Comparison of ENCODE assay signal across 11 cellular contexts in the genomic region with DNA sequence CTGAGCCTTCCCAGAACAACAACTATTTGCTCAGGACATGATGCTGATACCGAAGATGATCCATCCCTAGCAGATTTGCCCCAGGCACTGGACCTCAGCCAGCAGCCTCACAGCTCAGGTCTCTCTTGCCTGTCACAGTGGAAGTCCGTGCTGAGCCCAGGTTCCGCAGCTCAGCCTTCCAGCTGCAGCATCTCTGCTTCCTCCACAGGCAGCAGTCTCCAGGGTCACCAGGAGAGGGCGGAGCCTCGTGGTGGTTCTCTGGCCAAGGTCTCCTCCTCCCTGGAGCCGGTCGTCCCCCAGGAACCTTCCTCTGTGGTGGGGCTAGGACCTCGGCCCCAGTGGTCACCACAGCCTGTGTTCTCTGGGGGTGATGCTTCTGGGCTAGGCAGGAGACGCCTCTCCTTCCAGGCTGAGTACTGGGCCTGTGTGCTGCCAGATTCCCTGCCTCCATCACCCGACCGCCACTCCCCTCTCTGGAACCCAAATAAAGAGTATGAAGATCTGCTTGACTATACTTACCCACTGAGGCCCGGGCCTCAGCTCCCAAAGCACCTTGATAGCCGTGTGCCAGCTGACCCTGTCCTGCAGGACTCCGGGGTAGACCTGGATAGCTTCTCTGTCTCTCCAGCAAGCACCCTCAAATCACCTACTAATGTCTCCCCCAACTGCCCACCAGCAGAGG. TPM values are rescaled to one million over a fixed set of nuclear protein-coding genes. Genes with fewer than 3 reads are reported as not detected.
A peak's percentile ranks its signal among the peaks of the same experiment; 100 is the strongest.
DNase-seq lines count a peak whose midpoint lies in the region; ATAC-seq and TF ChIP-seq lines count a peak whose summit lies in the region.
"Had no signal": no experiment of that assay in that cellular context is flagged by ENCODE, and none has a peak within 500 bp of the region (broad histone marks: within the 10 kb centered on the region; RNA-seq: fewer than 3 reads in every experiment).

No MANE protein-coding gene starts in this region.

- H4K8ac ChIP-seq in mesendoderm (ENCODE audit: low read depth, low read length), result no peak overlapping the region

- no peak overlapping the region for H2BK120ac ChIP-seq in mesendoderm (ENCODE audit: low read depth, low read length)

- no peaks in the 10 kb centered on the region for H3K27me3 Mint-ChIP-seq in CD4-positive, alpha-beta memory T cell
- no peaks in the 10 kb centered on the region for H3K27me3 Mint-ChIP-seq in brain

- no peak overlapping the region for H3K9ac ChIP-seq in mesendoderm (ENCODE audit: low read length)

- peak overlapping the region in 4 of 7 donors; percentile 21 to 44 (median 38) for H3K27ac Mint-ChIP-seq in CD4-positive, alpha-beta memory T cell
- H3K27ac Mint-ChIP-seq in brain, result peak overlapping the region in 3 of 5 experiments; percentile 89 to 93 (median 90)

- H3K36me3 Mint-ChIP-seq in CD4-positive, alpha-beta memory T cell, result peaks cover 9 to 57% of the 10 kb centered on the region in 2 donors
- H3K36me3 Mint-ChIP-seq in brain, result peaks cover 41% of the 10 kb centered on the region

- ATAC-seq in left colon, result no peak

- H3K4me1 ChIP-seq in CD4-positive, alpha-beta memory T cell (ENCODE audit: insufficient read depth, low read length), result peaks cover 19% of the 10 kb centered on the region
- H3K4me1 ChIP-seq in mesendoderm (ENCODE audit: control insufficient read depth, low read depth, low read length), result no peaks in the 10 kb centered on the region

- no peak overlapping the region for H3K4me3 ChIP-seq in CD4-positive, alpha-beta memory T cell (ENCODE audit: low read length in 2 of 2)
- H3K4me3 ChIP-seq in mesendoderm (ENCODE audit: low read length), result no peak overlapping the region
- H3K4me3 ChIP-seq: skin epidermis, upper lobe of left lung had no signal

- no peak overlapping the region for H3K4me3 Mint-ChIP-seq in CD4-positive, alpha-beta memory T cell
- no peak overlapping the region for H3K4me3 Mint-ChIP-seq in brain

- no peak overlapping the region for H3K18ac ChIP-seq in mesendoderm (ENCODE audit: low read length)

- no peak for DNase-seq in CD4-positive, alpha-beta memory T cell
- DNase-seq in HuH-7 (ENCODE audit: low spot score), result peak; percentile 60
- peak; percentile 40 for DNase-seq in mesendoderm
- no peak for DNase-seq in NCI-H69 (lab: John Stamatoyannopoulos, UW)
- no peak for DNase-seq in left colon
- DNase-seq in stimulated activated CD4-positive, alpha-beta T cell treated with anti-CD3 and anti-CD28 coated beads, Interleukin-1b, Interleukin-23, amount 100 ng/mL, for 48 hours, result no peak
- no peak for DNase-seq in NCI-H187 (lab: John Stamatoyannopoulos, UW)
- DNase-seq: NCI-H524 treated with DMSO at 0.1 percent for 48 hours, upper lobe of left lung had no signal

- H3K79me2 ChIP-seq in mesendoderm (ENCODE audit: control insufficient read depth, insufficient read depth, low read length), result no peaks in the 10 kb centered on the region

- no peak overlapping the region for H3K56ac ChIP-seq in mesendoderm (ENCODE audit: low read length)

- no peaks in the 10 kb centered on the region for H3K9me3 ChIP-seq in CD4-positive, alpha-beta memory T cell (ENCODE audit: control insufficient read depth in 1 of 2, low read length in 2 of 2)
- H3K9me3 ChIP-seq: upper lobe of left lung had no signal

- peak in 1 of 2 experiments; percentile 14 for TF ChIP-seq CTCF in brain (conservative IDR thresholded peaks at IDR 0.05)

- H3K27ac ChIP-seq in CD4-positive, alpha-beta memory T cell (ENCODE audit: low read depth, low read length), result no peak overlapping the region
- no peak overlapping the region for H3K27ac ChIP-seq in mesendoderm (ENCODE audit: low read depth, low read length)

- no CpG with 5 or more reads among the region's 14 CpGs for WGBS in mesendoderm (ENCODE audit: extremely low coverage, insufficient coverage, low lambda C conversion rate)

- peaks cover 0 to 3% (median 0%) of the 10 kb centered on the region in 8 donors for H3K9me3 Mint-ChIP-seq in CD4-positive, alpha-beta memory T cell
- no peaks in the 10 kb centered on the region for H3K9me3 Mint-ChIP-seq in brain

- CTCF ChIA-PET in CD4-positive, alpha-beta memory T cell (lab: Charles Lee; ENCODE audit: partially characterized antibody), result interaction anchor here (11.0 kb wide), 1 partner anchor 16 kb away, joined by 65 read pairs; a partner anchor contains a TSS

- H3K4me1 Mint-ChIP-seq in CD4-positive, alpha-beta memory T cell, result peaks cover 5 to 31% (median 22%) of the 10 kb centered on the region in 4 donors
- H3K4me1 Mint-ChIP-seq in brain, result peaks cover 37% of the 10 kb centered on the region

- no peak overlapping the region for H3K23ac ChIP-seq in mesendoderm (ENCODE audit: low read length)

- POLR2A ChIA-PET in CD4-positive, alpha-beta memory T cell (lab: Charles Lee; ENCODE audit: partially characterized antibody), result interaction anchor here (1.1 to 1.8 kb wide), 2 partner anchors 9 to 58 kb away, joined by 3 to 7 read pairs; a partner anchor contains a TSS

- H2BK15ac ChIP-seq in mesendoderm (replicated peaks; ENCODE audit: low read depth), result no peak overlapping the region

- no peak overlapping the region for H3K4me2 ChIP-seq in mesendoderm (ENCODE audit: low read length)

- H2BK5ac ChIP-seq in mesendoderm (ENCODE audit: low read length), result no peak overlapping the region

- H3K27me3 ChIP-seq in CD4-positive, alpha-beta memory T cell (ENCODE audit: insufficient read depth, low read length), result no peaks in the 10 kb centered on the region
- no peaks in the 10 kb centered on the region for H3K27me3 ChIP-seq in mesendoderm (ENCODE audit: insufficient read depth, low read length, poor library complexity)
- H3K27me3 ChIP-seq: upper lobe of left lung had no signal

- no peak overlapping the region for H3K4ac ChIP-seq in mesendoderm (ENCODE audit: low read depth, low read length)

- no peak overlapping the region for H4K5ac ChIP-seq in mesendoderm (ENCODE audit: low read length)

- peaks cover 3% of the 10 kb centered on the region for H3K79me1 ChIP-seq in mesendoderm (ENCODE audit: low read length)

- peaks cover 31% of the 10 kb centered on the region for H3K36me3 ChIP-seq in CD4-positive, alpha-beta memory T cell (ENCODE audit: insufficient read depth, low read length)
- H3K36me3 ChIP-seq in mesendoderm (ENCODE audit: control insufficient read depth, insufficient read depth, low read length), result peaks cover 3% of the 10 kb centered on the region

- intact Hi-C loops in CD4-positive, alpha-beta memory T cell (cut with micrococcal nuclease), result no loop called here
- intact Hi-C loops in left colon (cut with DNase I, micrococcal nuclease), result loop anchor here in 1 of 2 donors (10.0 kb wide), 1 partner anchor 53 kb away; no protein-coding TSS in a partner anchor

- H2AK5ac ChIP-seq in mesendoderm (ENCODE audit: low read length), result no peak overlapping the region

RNA-seq across cellular contexts. Expression of a gene that starts 15.4 kb away (rescaled TPM):
- total RNA-seq in CD4-positive, alpha-beta memory T cell, result 10 to 100 TPM; 57.7 to 59.9 TPM
- 10 to 100 TPM; 19.9 to 28.4 TPM for polyA plus RNA-seq in CD4-positive, alpha-beta memory T cell
- polyA plus RNA-seq in brain (ENCODE audit: insufficient read depth, low read depth, low replicate concordance), result 15.2 TPM
- polyA plus RNA-seq in mesendoderm (2013, experiment 1 of 2), result 9.3 TPM
- polyA plus RNA-seq in mesendoderm (2013, experiment 2 of 2), result 9.4 TPM
- total RNA-seq in left colon, result 10 to 100 TPM in 1 of 2 donors, 1 to 10 TPM in 1; 6.6 to 11.4 TPM

RNA-seq across cellular contexts. Expression of a gene that starts 58.3 kb away (rescaled TPM):
- total RNA-seq in CD4-positive, alpha-beta memory T cell, result 10 to 100 TPM; 53.3 to 58.4 TPM
- polyA plus RNA-seq in CD4-positive, alpha-beta memory T cell, result 10 to 100 TPM; 53.2 to 81.6 TPM
- polyA plus RNA-seq in brain (ENCODE audit: insufficient read depth, low read depth, low replicate concordance), result 64.4 TPM
- polyA plus RNA-seq in mesendoderm (2013, experiment 1 of 2), result 126 TPM
- polyA plus RNA-seq in mesendoderm (2013, experiment 2 of 2), result 121 TPM
- total RNA-seq in left colon, result 100 to 1,000 TPM; 172 to 179 TPM

Comparison
In these comparisons a context has a peak if more than half of its experiments do, and no peak if none do; other contexts are left out.
1. DNase-seq: peak in HuH-7 (single experiment) and mesendoderm (single experiment); none in CD4-positive, alpha-beta memory T cell (0 of 5), NCI-H69 (single experiment), left colon (0 of 2), stimulated activated CD4-positive, alpha-beta T cell treated with anti-CD3 and anti-CD28 coated beads, Interleukin-1b, Interleukin-23, amount 100 ng/mL, for 48 hours (single experiment) and NCI-H187 (0 of 2).
2. RNA of a gene that starts 15.4 kb away (total RNA-seq): 57.7 to 59.9 TPM in CD4-positive, alpha-beta memory T cell; 6.6 to 11.4 TPM in left colon; every median in the first group is over 4 times any median in the second.